In the genomic region with DNA sequence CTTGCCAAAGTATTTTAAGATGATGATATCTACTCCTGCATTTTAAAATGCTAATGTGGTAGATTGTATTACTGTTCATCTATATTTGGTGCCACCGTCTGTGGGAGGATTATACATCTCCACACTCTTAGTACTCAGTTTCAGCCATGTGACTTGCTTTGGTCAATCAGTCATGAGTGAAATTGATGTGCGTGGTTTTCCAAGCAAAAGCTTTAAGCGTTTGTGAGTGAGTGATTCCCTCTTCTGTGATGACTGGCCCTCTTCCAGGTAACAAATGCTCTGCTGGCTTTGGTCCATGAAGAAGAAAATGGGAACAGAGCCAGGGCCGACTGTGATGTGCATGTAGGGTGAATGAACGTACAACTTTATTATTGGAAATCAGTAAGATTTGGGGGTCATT, we compare ENCODE assay signal across 12 cellular contexts.
DNase-seq lines count a peak whose midpoint lies in the region; ATAC-seq and TF ChIP-seq lines count a peak whose summit lies in the region.
"Had no signal": no experiment of that assay in that cellular context is flagged by ENCODE, and none has a peak within 500 bp of the region (broad histone marks: within the 10 kb centered on the region; RNA-seq: fewer than 3 reads in every experiment).

No MANE protein-coding gene starts in this region.

- intact Hi-C loops in Caco-2 (cut with micrococcal nuclease; ENCODE audit: unreplicated experiment): no loop called here

- DNase-seq in COLO668 (lab: John Stamatoyannopoulos, UW; ENCODE audit: unreplicated experiment) (peak; percentile 13), NCI-H2029 treated with DMSO at 0.1 percent for 48 hours (lab: John Stamatoyannopoulos, UW) (peak; percentile 60), choroid plexus epithelial cell (ENCODE audit: low read depth) (peak; percentile 70), OCI-M1 (lab: John Stamatoyannopoulos, UW) (no peak), DMS53 treated with DMSO at 0.1 percent for 48 hours (lab: John Stamatoyannopoulos, UW; ENCODE audit: unreplicated experiment) (no peak), T-helper 9 cell (no peak), Caco-2 (no peak)
- DNase-seq: stimulated activated CD4-positive, alpha-beta T cell treated with anti-CD3 and anti-CD28 coated beads, Interleukin-4, amount 100 ng/mL, for 24 hours; SW 1271; trophoblast cell had no signal

- H3K36me3 ChIP-seq in Caco-2 (ENCODE audit: control insufficient read depth, insufficient read depth, low read length): no peaks in the 10 kb centered on the region

- BruUV-seq in Caco-2 (replicated peaks; lab: Mats Ljungman, UMichigan): no TSS peak

- CTCF ChIA-PET in Caco-2 (lab: Charles Lee): no interaction called here

- H3K27me3 Mint-ChIP-seq in Caco-2 (ENCODE audit: insufficient read depth, unreplicated experiment): peaks cover 11% of the 10 kb centered on the region

- H3K9me3 ChIP-seq in Caco-2: no peaks in the 10 kb centered on the region

- POLR2A ChIA-PET in Caco-2 (lab: Charles Lee): no interaction called here

- no peaks in the 10 kb centered on the region for H3K9me3 Mint-ChIP-seq in Caco-2 (ENCODE audit: unreplicated experiment)
- H3K9me3 Mint-ChIP-seq: natural killer cell treated with Interleukin-12 subunit alpha and Interleukin-12 subunit beta and Interleukin-15 and Interleukin-18, amount 100 ng/mL, for 72 hours had no signal

- TF ChIP-seq CTCF in choroid plexus epithelial cell (conservative IDR thresholded peaks at IDR 0.05; ENCODE audit: low read depth, low read length) (no peak), Caco-2 (IDR thresholded peaks at IDR 0.05; ENCODE audit: insufficient read depth in 1 of 2, low read depth in 1 of 2, low read length in 1 of 2, severe bottlenecking in 1 of 2, unreplicated experiment in 1 of 2) (no peak)

- ATAC-seq in GM19351 (IDR thresholded peaks at IDR 0.05; ENCODE audit: unreplicated experiment): peak; percentile 48
- ATAC-seq: natural killer cell treated with Interleukin-12 subunit alpha and Interleukin-12 subunit beta and Interleukin-15 and Interleukin-18, amount 100 ng/mL, for 72 hours had no signal

- no peaks in the 10 kb centered on the region for H3K27me3 ChIP-seq in Caco-2 (replicated peaks; ENCODE audit: control insufficient read depth, insufficient read depth, low read length)

- no peaks in the 10 kb centered on the region for H3K4me1 ChIP-seq in Caco-2

- H3K27ac Mint-ChIP-seq in Caco-2 (ENCODE audit: unreplicated experiment): no peak overlapping the region
- H3K27ac Mint-ChIP-seq: natural killer cell treated with Interleukin-12 subunit alpha and Interleukin-12 subunit beta and Interleukin-15 and Interleukin-18, amount 100 ng/mL, for 72 hours had no signal

- H3K4me3 ChIP-seq in choroid plexus epithelial cell (ENCODE audit: low read depth, low read length) (no peak overlapping the region), Caco-2 (ENCODE audit: low read depth, low read length) (no peak overlapping the region)

- no peaks in the 10 kb centered on the region for H3K36me3 Mint-ChIP-seq in Caco-2 (ENCODE audit: insufficient read depth, unreplicated experiment)
- H3K36me3 Mint-ChIP-seq: natural killer cell treated with Interleukin-12 subunit alpha and Interleukin-12 subunit beta and Interleukin-15 and Interleukin-18, amount 100 ng/mL, for 72 hours had no signal

- no peak overlapping the region for H3K4me3 Mint-ChIP-seq in Caco-2 (ENCODE audit: unreplicated experiment)
- H3K4me3 Mint-ChIP-seq: natural killer cell treated with Interleukin-12 subunit alpha and Interleukin-12 subunit beta and Interleukin-15 and Interleukin-18, amount 100 ng/mL, for 72 hours had no signal

- H3K4me1 Mint-ChIP-seq in Caco-2 (ENCODE audit: low read depth, unreplicated experiment): no peaks in the 10 kb centered on the region

Comparison
In these comparisons a context has a peak if more than half of its experiments do, and no peak if none do; other contexts are left out.
1. DNase-seq: peak in COLO668 (single experiment), NCI-H2029 treated with DMSO at 0.1 percent for 48 hours (single experiment) and choroid plexus epithelial cell (single experiment); none in OCI-M1 (single experiment), DMS53 treated with DMSO at 0.1 percent for 48 hours (single experiment), T-helper 9 cell (single experiment) and Caco-2 (0 of 2).